In the genomic region with DNA sequence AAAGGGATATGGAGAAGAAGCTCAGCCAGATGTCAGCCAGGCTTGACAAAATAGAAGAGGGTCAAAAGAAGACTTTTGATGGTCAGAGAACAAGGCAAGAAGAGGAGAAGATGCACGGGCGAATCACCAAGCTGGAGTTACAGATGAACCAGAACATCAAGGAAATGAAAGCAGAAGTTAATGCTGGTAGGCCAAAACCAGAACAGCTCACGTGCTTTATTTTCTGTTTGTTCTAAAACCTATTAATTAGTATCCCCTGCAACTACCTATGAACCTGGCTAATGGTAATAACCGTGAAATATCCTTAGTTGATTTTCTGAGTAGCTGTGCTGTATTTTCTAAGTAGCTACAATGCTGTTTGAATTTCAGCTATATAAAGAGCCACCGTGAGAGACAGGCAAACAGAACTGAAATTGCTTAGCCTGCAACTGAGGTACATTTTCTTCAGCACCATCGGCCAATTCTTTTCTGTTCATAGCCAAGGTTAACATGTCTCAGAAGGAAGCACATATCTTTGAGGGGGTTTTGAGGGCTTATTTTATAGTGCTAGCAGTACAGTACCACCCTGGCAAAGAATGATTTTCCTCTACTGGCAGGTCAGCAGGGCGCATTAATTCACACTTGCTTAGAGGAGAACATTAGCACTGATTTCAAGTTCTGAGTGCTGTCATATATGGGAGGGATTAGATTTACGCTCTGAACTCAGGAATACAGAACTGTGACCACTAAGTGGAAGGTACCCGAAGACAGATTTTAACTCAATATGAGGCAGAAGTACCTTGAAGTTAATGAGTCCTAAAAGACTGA, we compare ENCODE assay signal across 1 cellular context.
TF ChIP-seq lines count a peak whose summit lies in the region.

No MANE protein-coding gene starts in this region.

TF ChIP-seq in GM23338, 12 proteins besides CTCF, POLR2A, EP300 and RAD21 (continued from another document):
- TF ChIP-seq, protein P1, sequence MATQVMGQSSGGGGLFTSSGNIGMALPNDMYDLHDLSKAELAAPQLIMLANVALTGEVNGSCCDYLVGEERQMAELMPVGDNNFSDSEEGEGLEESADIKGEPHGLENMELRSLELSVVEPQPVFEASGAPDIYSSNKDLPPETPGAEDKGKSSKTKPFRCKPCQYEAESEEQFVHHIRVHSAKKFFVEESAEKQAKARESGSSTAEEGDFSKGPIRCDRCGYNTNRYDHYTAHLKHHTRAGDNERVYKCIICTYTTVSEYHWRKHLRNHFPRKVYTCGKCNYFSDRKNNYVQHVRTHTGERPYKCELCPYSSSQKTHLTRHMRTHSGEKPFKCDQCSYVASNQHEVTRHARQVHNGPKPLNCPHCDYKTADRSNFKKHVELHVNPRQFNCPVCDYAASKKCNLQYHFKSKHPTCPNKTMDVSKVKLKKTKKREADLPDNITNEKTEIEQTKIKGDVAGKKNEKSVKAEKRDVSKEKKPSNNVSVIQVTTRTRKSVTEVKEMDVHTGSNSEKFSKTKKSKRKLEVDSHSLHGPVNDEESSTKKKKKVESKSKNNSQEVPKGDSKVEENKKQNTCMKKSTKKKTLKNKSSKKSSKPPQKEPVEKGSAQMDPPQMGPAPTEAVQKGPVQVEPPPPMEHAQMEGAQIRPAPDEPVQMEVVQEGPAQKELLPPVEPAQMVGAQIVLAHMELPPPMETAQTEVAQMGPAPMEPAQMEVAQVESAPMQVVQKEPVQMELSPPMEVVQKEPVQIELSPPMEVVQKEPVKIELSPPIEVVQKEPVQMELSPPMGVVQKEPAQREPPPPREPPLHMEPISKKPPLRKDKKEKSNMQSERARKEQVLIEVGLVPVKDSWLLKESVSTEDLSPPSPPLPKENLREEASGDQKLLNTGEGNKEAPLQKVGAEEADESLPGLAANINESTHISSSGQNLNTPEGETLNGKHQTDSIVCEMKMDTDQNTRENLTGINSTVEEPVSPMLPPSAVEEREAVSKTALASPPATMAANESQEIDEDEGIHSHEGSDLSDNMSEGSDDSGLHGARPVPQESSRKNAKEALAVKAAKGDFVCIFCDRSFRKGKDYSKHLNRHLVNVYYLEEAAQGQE (IDR thresholded peaks at IDR 0.05; ENCODE audit: unreplicated experiment): no peak
- TF ChIP-seq, protein P2, sequence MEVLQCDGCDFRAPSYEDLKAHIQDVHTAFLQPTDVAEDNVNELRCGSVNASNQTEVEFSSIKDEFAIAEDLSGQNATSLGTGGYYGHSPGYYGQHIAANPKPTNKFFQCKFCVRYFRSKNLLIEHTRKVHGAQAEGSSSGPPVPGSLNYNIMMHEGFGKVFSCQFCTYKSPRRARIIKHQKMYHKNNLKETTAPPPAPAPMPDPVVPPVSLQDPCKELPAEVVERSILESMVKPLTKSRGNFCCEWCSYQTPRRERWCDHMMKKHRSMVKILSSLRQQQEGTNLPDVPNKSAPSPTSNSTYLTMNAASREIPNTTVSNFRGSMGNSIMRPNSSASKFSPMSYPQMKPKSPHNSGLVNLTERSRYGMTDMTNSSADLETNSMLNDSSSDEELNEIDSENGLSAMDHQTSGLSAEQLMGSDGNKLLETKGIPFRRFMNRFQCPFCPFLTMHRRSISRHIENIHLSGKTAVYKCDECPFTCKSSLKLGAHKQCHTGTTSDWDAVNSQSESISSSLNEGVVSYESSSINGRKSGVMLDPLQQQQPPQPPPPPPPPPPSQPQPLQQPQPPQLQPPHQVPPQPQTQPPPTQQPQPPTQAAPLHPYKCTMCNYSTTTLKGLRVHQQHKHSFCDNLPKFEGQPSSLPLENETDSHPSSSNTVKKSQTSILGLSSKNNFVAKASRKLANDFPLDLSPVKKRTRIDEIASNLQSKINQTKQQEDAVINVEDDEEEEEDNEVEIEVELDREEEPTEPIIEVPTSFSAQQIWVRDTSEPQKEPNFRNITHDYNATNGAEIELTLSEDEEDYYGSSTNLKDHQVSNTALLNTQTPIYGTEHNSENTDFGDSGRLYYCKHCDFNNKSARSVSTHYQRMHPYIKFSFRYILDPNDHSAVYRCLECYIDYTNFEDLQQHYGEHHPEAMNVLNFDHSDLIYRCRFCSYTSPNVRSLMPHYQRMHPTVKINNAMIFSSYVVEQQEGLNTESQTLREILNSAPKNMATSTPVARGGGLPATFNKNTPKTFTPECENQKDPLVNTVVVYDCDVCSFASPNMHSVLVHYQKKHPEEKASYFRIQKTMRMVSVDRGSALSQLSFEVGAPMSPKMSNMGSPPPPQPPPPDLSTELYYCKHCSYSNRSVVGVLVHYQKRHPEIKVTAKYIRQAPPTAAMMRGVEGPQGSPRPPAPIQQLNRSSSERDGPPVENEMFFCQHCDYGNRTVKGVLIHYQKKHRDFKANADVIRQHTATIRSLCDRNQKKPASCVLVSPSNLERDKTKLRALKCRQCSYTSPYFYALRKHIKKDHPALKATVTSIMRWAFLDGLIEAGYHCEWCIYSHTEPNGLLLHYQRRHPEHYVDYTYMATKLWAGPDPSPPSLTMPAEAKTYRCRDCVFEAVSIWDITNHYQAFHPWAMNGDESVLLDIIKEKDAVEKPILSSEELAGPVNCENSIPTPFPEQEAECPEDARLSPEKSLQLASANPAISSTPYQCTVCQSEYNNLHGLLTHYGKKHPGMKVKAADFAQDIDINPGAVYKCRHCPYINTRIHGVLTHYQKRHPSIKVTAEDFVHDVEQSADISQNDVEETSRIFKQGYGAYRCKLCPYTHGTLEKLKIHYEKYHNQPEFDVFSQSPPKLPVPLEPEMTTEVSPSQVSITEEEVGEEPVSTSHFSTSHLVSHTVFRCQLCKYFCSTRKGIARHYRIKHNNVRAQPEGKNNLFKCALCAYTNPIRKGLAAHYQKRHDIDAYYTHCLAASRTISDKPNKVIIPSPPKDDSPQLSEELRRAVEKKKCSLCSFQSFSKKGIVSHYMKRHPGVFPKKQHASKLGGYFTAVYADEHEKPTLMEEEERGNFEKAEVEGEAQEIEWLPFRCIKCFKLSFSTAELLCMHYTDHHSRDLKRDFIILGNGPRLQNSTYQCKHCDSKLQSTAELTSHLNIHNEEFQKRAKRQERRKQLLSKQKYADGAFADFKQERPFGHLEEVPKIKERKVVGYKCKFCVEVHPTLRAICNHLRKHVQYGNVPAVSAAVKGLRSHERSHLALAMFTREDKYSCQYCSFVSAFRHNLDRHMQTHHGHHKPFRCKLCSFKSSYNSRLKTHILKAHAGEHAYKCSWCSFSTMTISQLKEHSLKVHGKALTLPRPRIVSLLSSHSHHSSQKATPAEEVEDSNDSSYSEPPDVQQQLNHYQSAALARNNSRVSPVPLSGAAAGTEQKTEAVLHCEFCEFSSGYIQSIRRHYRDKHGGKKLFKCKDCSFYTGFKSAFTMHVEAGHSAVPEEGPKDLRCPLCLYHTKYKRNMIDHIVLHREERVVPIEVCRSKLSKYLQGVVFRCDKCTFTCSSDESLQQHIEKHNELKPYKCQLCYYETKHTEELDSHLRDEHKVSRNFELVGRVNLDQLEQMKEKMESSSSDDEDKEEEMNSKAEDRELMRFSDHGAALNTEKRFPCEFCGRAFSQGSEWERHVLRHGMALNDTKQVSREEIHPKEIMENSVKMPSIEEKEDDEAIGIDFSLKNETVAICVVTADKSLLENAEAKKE (CRISPR knock-in tag; IDR thresholded peaks at IDR 0.05): no peak
- TF ChIP-seq EZH2phosphoT487 (IDR thresholded peaks at IDR 0.05; ENCODE audit: unreplicated experiment): no peak
- no peak for TF ChIP-seq NANOG (IDR thresholded peaks at IDR 0.05; ENCODE audit: borderline replicate concordance)
